ENCODE assay signal across 1 cellular context in genomic region chr9:134325813-134326753, GRCh38.
TF ChIP-seq lines count a peak whose summit lies in the region.

RXRA (plus strand) TSS chr9:134326455; CDS start chr9:134326632, 177 bp downstream.

TF ChIP-seq in HEK293, 187 proteins besides CTCF, POLR2A, EP300 and RAD21 (continued from another document):
- TF ChIP-seq ZNF398 (tag by site-specific recombination; IDR thresholded peaks at IDR 0.05) (peak; percentile 79), ZNF280D (tag by site-specific recombination; IDR thresholded peaks at IDR 0.05) (no peak), ZBTB44 (tag by site-specific recombination; IDR thresholded peaks at IDR 0.05) (no peak), KLF9 (tag by site-specific recombination; IDR thresholded peaks at IDR 0.05; ENCODE audit: low read depth) (no peak)
